ENCODE assay signal across 9 cellular contexts in the genomic region with DNA sequence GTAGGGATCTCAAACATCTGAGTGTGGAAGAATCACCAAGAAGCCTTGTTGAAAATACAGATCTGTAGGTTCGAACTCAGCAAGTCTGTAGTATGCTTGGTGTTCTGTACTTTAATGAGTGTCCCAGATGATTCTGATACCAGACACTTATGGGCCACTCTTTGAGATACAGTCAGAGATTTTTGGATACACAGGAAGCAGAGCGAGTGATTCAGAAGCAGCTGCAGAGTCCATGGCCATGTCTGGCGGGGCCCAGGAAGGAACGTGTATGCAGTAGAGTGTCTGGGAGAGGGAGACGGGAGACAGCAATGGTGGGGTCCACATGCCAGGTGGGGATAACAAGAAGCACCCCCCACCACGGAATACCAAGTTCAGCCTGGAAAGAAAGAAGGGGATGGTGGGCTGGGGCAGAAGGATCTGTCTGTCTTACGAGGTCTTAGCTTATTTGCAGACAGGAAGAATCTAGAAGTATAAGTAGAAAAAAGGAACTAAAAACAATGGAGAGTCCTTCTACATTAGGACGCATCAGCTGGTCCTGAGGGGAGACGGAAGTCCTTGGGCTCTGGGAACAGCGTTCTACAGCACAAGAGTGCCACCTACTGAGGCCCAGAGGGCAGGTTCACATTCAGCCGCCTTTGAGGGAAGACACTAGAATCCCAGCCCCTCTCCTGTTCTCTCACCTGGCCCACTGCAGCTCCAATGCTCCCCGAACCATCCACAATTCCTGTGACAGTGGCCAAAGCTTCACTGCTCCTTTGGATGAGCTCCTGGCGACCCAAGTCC. TPM values are rescaled to one million over a fixed set of nuclear protein-coding genes. Genes with fewer than 3 reads are reported as not detected.
DNase-seq lines count a peak whose midpoint lies in the region; ATAC-seq and TF ChIP-seq lines count a peak whose summit lies in the region.
"Had no signal": no experiment of that assay in that cellular context is flagged by ENCODE, and none has a peak within 500 bp of the region (broad histone marks: within the 10 kb centered on the region; RNA-seq: fewer than 3 reads in every experiment).

No MANE protein-coding gene starts in this region.

- H3K4me1 Mint-ChIP-seq in activated T-helper 1 cell treated with anti-CD3 and anti-CD28 coated beads, Interleukin-12 subunit alpha, Interleukin-12 subunit beta, Interleukin-2, Interleukin-4 antibody, amounts not matched to agents 30 ng/mL and 10 ng/mL and 1 ng/mL, durations not matched to agents 14 hours and 24 hours and 36 hours (ENCODE audit: low read depth), result peaks cover 6% of the 10 kb centered on the region

- DNase-seq in Right ventricle myocardium inferior (ENCODE audit: missing footprints) (no peak), cardiac septum (ENCODE audit: low spot score) (no peak), NOMO-1 treated with dmso at 0.1 percent for 144 hours (lab: John Stamatoyannopoulos, UW; ENCODE audit: unreplicated experiment) (peak; percentile 48), dermis microvascular lymphatic vessel endothelial cell (ENCODE audit: low read depth in 2 of 2) (peak; percentile 14 to 54), mucosa of gallbladder (ENCODE audit: low spot score) (peak; percentile 28), ovary (no peak)
- no peak for DNase-seq in activated T-helper 1 cell treated with anti-CD3 and anti-CD28 coated beads, Interleukin-12 subunit alpha, Interleukin-12 subunit beta, Interleukin-2, Interleukin-4 antibody, amounts not matched to agents 30 ng/mL and 10 ng/mL and 1 ng/mL, durations not matched to agents 14 hours and 24 hours and 36 hours (ENCODE audit: low spot score)

- H3K9me3 Mint-ChIP-seq in activated T-helper 1 cell treated with anti-CD3 and anti-CD28 coated beads, Interleukin-12 subunit alpha, Interleukin-12 subunit beta, Interleukin-2, Interleukin-4 antibody, amounts not matched to agents 30 ng/mL and 10 ng/mL and 1 ng/mL, durations not matched to agents 14 hours and 24 hours and 36 hours, result no peaks in the 10 kb centered on the region

- no peaks in the 10 kb centered on the region for H3K9me3 ChIP-seq in ovary
- H3K9me3 ChIP-seq: thoracic aorta had no signal

- 67 to 72% (median 72%) methylated on average over 13 of the region's 13 CpGs for WGBS in ovary, 3 donors

- H3K4me3 ChIP-seq in ovary, result no peak overlapping the region
- H3K4me3 ChIP-seq: thoracic aorta had no signal

- no peak for TF ChIP-seq EP300 in ovary (IDR thresholded peaks at IDR 0.05)

- intact Hi-C loops in Right ventricle myocardium inferior (cut with DNase I) (no loop called here), cardiac septum (cut with DNase I) (no loop called here), ovary (cut with DNase I) (no loop called here)
- intact Hi-C loops in activated T-helper 1 cell treated with anti-CD3 and anti-CD28 coated beads, Interleukin-12 subunit alpha, Interleukin-12 subunit beta, Interleukin-2, Interleukin-4 antibody, amounts not matched to agents 30 ng/mL and 10 ng/mL and 1 ng/mL, durations not matched to agents 14 hours and 24 hours and 36 hours (cut with micrococcal nuclease), result no loop called here

- H3K36me3 Mint-ChIP-seq in activated T-helper 1 cell treated with anti-CD3 and anti-CD28 coated beads, Interleukin-12 subunit alpha, Interleukin-12 subunit beta, Interleukin-2, Interleukin-4 antibody, amounts not matched to agents 30 ng/mL and 10 ng/mL and 1 ng/mL, durations not matched to agents 14 hours and 24 hours and 36 hours (ENCODE audit: low read depth), result peaks cover 57% of the 10 kb centered on the region

- no peak overlapping the region for H3K27ac Mint-ChIP-seq in activated T-helper 1 cell treated with anti-CD3 and anti-CD28 coated beads, Interleukin-12 subunit alpha, Interleukin-12 subunit beta, Interleukin-2, Interleukin-4 antibody, amounts not matched to agents 30 ng/mL and 10 ng/mL and 1 ng/mL, durations not matched to agents 14 hours and 24 hours and 36 hours

- no peak for TF ChIP-seq CTCF in ovary (IDR thresholded peaks at IDR 0.05)

- H3K4me1 ChIP-seq in ovary (ENCODE audit: insufficient read depth), result no peaks in the 10 kb centered on the region

- H3K27ac ChIP-seq in ovary, result no peak overlapping the region
- H3K27ac ChIP-seq: thoracic aorta had no signal

- H3K27me3 Mint-ChIP-seq in activated T-helper 1 cell treated with anti-CD3 and anti-CD28 coated beads, Interleukin-12 subunit alpha, Interleukin-12 subunit beta, Interleukin-2, Interleukin-4 antibody, amounts not matched to agents 30 ng/mL and 10 ng/mL and 1 ng/mL, durations not matched to agents 14 hours and 24 hours and 36 hours (ENCODE audit: insufficient read depth), result no peaks in the 10 kb centered on the region

- H3K36me3 ChIP-seq in ovary, result no peaks in the 10 kb centered on the region

- no peak overlapping the region for H3K4me3 Mint-ChIP-seq in activated T-helper 1 cell treated with anti-CD3 and anti-CD28 coated beads, Interleukin-12 subunit alpha, Interleukin-12 subunit beta, Interleukin-2, Interleukin-4 antibody, amounts not matched to agents 30 ng/mL and 10 ng/mL and 1 ng/mL, durations not matched to agents 14 hours and 24 hours and 36 hours

- no peak for TF ChIP-seq POLR2A in ovary (IDR thresholded peaks at IDR 0.05)

- H3K27me3 ChIP-seq in ovary, result no peaks in the 10 kb centered on the region

- peak; percentile 73 for ATAC-seq in Right ventricle myocardium inferior
- ATAC-seq in HG03045 (IDR thresholded peaks at IDR 0.05; ENCODE audit: unreplicated experiment), result no peak

RNA-seq across cellular contexts. Expression of a gene that starts 55.4 kb away (rescaled TPM):
- total RNA-seq in Right ventricle myocardium inferior, result 8.9 TPM
- 13.2 TPM for total RNA-seq in cardiac septum
- total RNA-seq in dermis microvascular lymphatic vessel endothelial cell, result 46.5 and 72.7 TPM in 2 replicates
- 40.9 TPM for total RNA-seq in mucosa of gallbladder
- total RNA-seq in activated T-helper 1 cell treated with anti-CD3 and anti-CD28 coated beads, Interleukin-12 subunit alpha, Interleukin-12 subunit beta, Interleukin-2, Interleukin-4 antibody, amounts not matched to agents 30 ng/mL and 10 ng/mL and 1 ng/mL, durations not matched to agents 14 hours and 24 hours and 36 hours, result 169 and 171 TPM in 2 replicates
- 10 to 100 TPM; 30.6 to 74.6 (median 41.5) TPM for total RNA-seq in ovary
- polyA plus RNA-seq in ovary, result 10 to 100 TPM; 30.9 to 38.2 TPM

Comparison
In these comparisons a context has a peak if more than half of its experiments do, and no peak if none do; other contexts are left out.
1. DNase-seq: peak in NOMO-1 treated with dmso at 0.1 percent for 144 hours (single experiment), dermis microvascular lymphatic vessel endothelial cell (2 of 2) and mucosa of gallbladder (single experiment); none in Right ventricle myocardium inferior (single experiment), cardiac septum (single experiment), activated T-helper 1 cell treated with anti-CD3 and anti-CD28 coated beads, Interleukin-12 subunit alpha, Interleukin-12 subunit beta, Interleukin-2, Interleukin-4 antibody, amounts not matched to agents 30 ng/mL and 10 ng/mL and 1 ng/mL, durations not matched to agents 14 hours and 24 hours and 36 hours (single experiment) and ovary (0 of 5).